In genomic region chr1:1142352-1142751, GRCh38 we compare ENCODE assay signal across 11 cellular contexts. TPM values are rescaled to one million over a fixed set of nuclear protein-coding genes. Genes with fewer than 3 reads are reported as not detected.
"Had no signal": no experiment of that assay in that cellular context is flagged by ENCODE, and none has a peak within 500 bp of the region (broad histone marks: within the 10 kb centered on the region; RNA-seq: fewer than 3 reads in every experiment).

No MANE protein-coding gene starts in this region.

RNA-seq across cellular contexts. Expression of gene TTLL10, which starts 31.3 kb away (rescaled TPM):
- total RNA-seq: activated naive CD4-positive, alpha-beta T cell treated with anti-CD3 and anti-CD28 coated beads, Interleukin-2, amount 50 U/mL, for 72 hours; cardiac muscle cell; chondrocyte; dermis blood vessel endothelial cell; kidney epithelial cell; lung microvascular endothelial cell; myocyte; neural crest cell; osteocyte; right atrium auricular region; tibial nerve had no signal
